Comparison of ENCODE assay signal across 8 cellular contexts in genomic region chr11:117823294-117823940, GRCh38. TPM values are rescaled to one million over a fixed set of nuclear protein-coding genes. Genes with fewer than 3 reads are reported as not detected.
A peak's percentile ranks its signal among the peaks of the same experiment; 100 is the strongest.
DNase-seq lines count a peak whose midpoint lies in the region; ATAC-seq and TF ChIP-seq lines count a peak whose summit lies in the region.

No MANE protein-coding gene starts in this region.

- H3K9ac ChIP-seq in skeletal muscle tissue (ENCODE audit: low read depth in 1 of 3, low read length in 3 of 3): peak overlapping the region in 2 of 3 donors; percentile 33 to 62

- ATAC-seq in T-helper 17 cell: peak; percentile 70
- ATAC-seq in gastroesophageal sphincter: no peak
- ATAC-seq in GM21737 (IDR thresholded peaks at IDR 0.05; ENCODE audit: unreplicated experiment): no peak
- no peak for ATAC-seq in HG03354 (IDR thresholded peaks at IDR 0.05; ENCODE audit: poor library complexity, severe bottlenecking, unreplicated experiment)
- no peak for ATAC-seq in GM19467 (IDR thresholded peaks at IDR 0.05; ENCODE audit: unreplicated experiment)

- H3K27me3 ChIP-seq in gastroesophageal sphincter (peaks cover 26% of the 10 kb centered on the region), skeletal muscle tissue (ENCODE audit: control insufficient read depth in 3 of 3, insufficient read depth in 3 of 3, low read length in 3 of 3) (no peaks in the 10 kb centered on the region)

- 43% methylated on average over 6 of the region's 18 CpGs; no CpG with 5 or more reads in 1 of the 2 donors for WGBS in gastroesophageal sphincter (ENCODE audit: low coverage in 1 of 2), 2 donors

- no peak overlapping the region for H3K4me3 ChIP-seq in gastroesophageal sphincter
- H3K4me3 ChIP-seq in skeletal muscle tissue (ENCODE audit: low read length in 3 of 3): no peak overlapping the region

- peaks cover 29% of the 10 kb centered on the region for H3K4me1 Mint-ChIP-seq in T-helper 17 cell

- H3K4me1 ChIP-seq in gastroesophageal sphincter (peaks cover 0 to 60% (median 11%) of the 10 kb centered on the region in 3 donors), skeletal muscle tissue (ENCODE audit: control insufficient read depth in 3 of 3, insufficient read depth in 3 of 3, low read length in 3 of 3) (peaks cover 16 to 26% (median 25%) of the 10 kb centered on the region in 3 donors)

- H3K9me3 ChIP-seq in T-helper 17 cell (ENCODE audit: control insufficient read depth, low read length, poor library complexity, severe bottlenecking) (no peaks in the 10 kb centered on the region), gastroesophageal sphincter (no peaks in the 10 kb centered on the region), skeletal muscle tissue (ENCODE audit: control insufficient read depth in 3 of 3, low read length in 3 of 3) (no peaks in the 10 kb centered on the region)

- TF ChIP-seq CTCF in gastroesophageal sphincter (IDR thresholded peaks at IDR 0.05): peak in 1 of 4 experiments; percentile 31

- H3K36me3 Mint-ChIP-seq in T-helper 17 cell (ENCODE audit: low read depth): no peaks in the 10 kb centered on the region

- H3K27me3 Mint-ChIP-seq in T-helper 17 cell: no peaks in the 10 kb centered on the region

- no peak overlapping the region for H3K27ac Mint-ChIP-seq in T-helper 17 cell

- TF ChIP-seq POLR2A in gastroesophageal sphincter (IDR thresholded peaks at IDR 0.05): no peak

- peak; percentile 34 for DNase-seq in NCI-H510A treated with DMSO at 0.1 percent for 48 hours (lab: John Stamatoyannopoulos, UW)
- DNase-seq in NCI-H510A (lab: John Stamatoyannopoulos, UW): no peak
- no peak for DNase-seq in T-helper 17 cell

- H3K27ac ChIP-seq in gastroesophageal sphincter: peak overlapping the region in 3 of 4 donors; percentile 78 to 80 (median 78)
- H3K27ac ChIP-seq in skeletal muscle tissue (ENCODE audit: low read depth, low read length): peak overlapping the region; percentile 73

- TF ChIP-seq EP300 in gastroesophageal sphincter (IDR thresholded peaks at IDR 0.05): no peak

- no peak overlapping the region for H3K4me3 Mint-ChIP-seq in T-helper 17 cell

- H3K36me3 ChIP-seq in gastroesophageal sphincter (no peaks in the 10 kb centered on the region), skeletal muscle tissue (ENCODE audit: control insufficient read depth in 3 of 3, insufficient read depth in 3 of 3, low read length in 3 of 3) (no peaks in the 10 kb centered on the region)

RNA-seq across cellular contexts. Expression of gene FXYD2, which starts 1.1 kb away (rescaled TPM):
- 1 to 10 TPM in 1 of 2 donors, not detected in 1; 1.3 TPM for total RNA-seq in T-helper 17 cell
- total RNA-seq in gastroesophageal sphincter: 1 to 10 TPM in 2 of 4 donors, under 1 TPM in 2; 0.50 to 3.0 (median 1.2) TPM
- total RNA-seq in skeletal muscle tissue: 1.0 TPM

RNA-seq across cellular contexts. Expression of gene DSCAML1, which starts 26.4 kb away (rescaled TPM):
- under 1 TPM; 0.21 to 0.92 TPM for total RNA-seq in T-helper 17 cell
- total RNA-seq in gastroesophageal sphincter: 1 to 10 TPM in 1 of 4 donors, under 1 TPM in 3; 0.35 to 2.5 (median 0.73) TPM
- 0.52 TPM for total RNA-seq in skeletal muscle tissue

RNA-seq across cellular contexts. Expression of gene FXYD6, which starts 53.0 kb away (rescaled TPM):
- total RNA-seq in T-helper 17 cell (under 1 TPM in 1 of 2 donors, not detected in 1; 0.62 TPM), gastroesophageal sphincter (10 to 100 TPM; 28.6 to 76.7 (median 74.4) TPM), skeletal muscle tissue (23.5 TPM)

Comparison
In these comparisons a context has a peak if more than half of its experiments do, and no peak if none do; other contexts are left out.
1. RNA of gene FXYD6, which starts 53.0 kb away (total RNA-seq): 28.6 to 76.7 TPM in gastroesophageal sphincter and 23.5 TPM in skeletal muscle tissue (single experiment); 0.62 TPM in T-helper 17 cell; every median in the first group is over 10 times any median in the second.